In the genomic region with DNA sequence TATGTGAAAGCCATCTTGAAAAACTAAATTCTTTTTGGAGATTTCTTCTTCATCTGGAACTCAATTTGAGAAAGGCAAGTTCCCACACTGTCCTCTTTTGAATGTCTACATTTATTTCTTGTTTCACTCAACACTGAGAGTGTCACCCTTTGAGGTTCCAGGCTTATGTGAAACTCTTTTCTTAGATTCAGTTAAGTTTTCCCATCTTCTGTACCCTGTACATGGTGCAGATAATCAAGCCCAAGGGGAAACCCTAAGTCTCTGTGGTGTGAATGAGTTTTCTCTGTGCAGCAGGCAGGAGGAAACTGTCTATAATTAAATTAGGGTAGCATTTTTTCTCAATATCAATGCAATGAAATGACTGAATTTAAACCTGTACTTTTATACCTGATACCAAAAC, we compare ENCODE assay signal across 14 cellular contexts.
DNase-seq lines count a peak whose midpoint lies in the region; ATAC-seq and TF ChIP-seq lines count a peak whose summit lies in the region.
"Had no signal": no experiment of that assay in that cellular context is flagged by ENCODE, and none has a peak within 500 bp of the region (broad histone marks: within the 10 kb centered on the region; RNA-seq: fewer than 3 reads in every experiment).

No MANE protein-coding gene starts in this region.

- H3K27me3 ChIP-seq in esophagus squamous epithelium, result no peaks in the 10 kb centered on the region

- H3K4me3 ChIP-seq in esophagus squamous epithelium, result no peak overlapping the region
- H3K4me3 ChIP-seq: thoracic aorta had no signal

- no peaks in the 10 kb centered on the region for H3K36me3 ChIP-seq in esophagus squamous epithelium
- H3K36me3 ChIP-seq: thoracic aorta had no signal

- peak; percentile 81 for ATAC-seq in GM19328 (IDR thresholded peaks at IDR 0.05; ENCODE audit: unreplicated experiment)
- peak; percentile 97 for ATAC-seq in HG02588 (IDR thresholded peaks at IDR 0.05; ENCODE audit: unreplicated experiment)
- ATAC-seq in HG03159 (IDR thresholded peaks at IDR 0.05; ENCODE audit: unreplicated experiment), result peak; percentile 91
- ATAC-seq: PC-3 had no signal

- DNase-seq in GM10266 (ENCODE audit: extremely low spot score) (peak; percentile 23), RWPE1 (ENCODE audit: low spot score) (no peak), esophagus squamous epithelium (lab: John Stamatoyannopoulos, UW) (no peak), iPS-NIHi7 (ENCODE audit: extremely low spot score) (no peak)
- DNase-seq in activated CD4-positive, alpha-beta T cell treated with anti-CD3 and anti-CD28 coated beads for 48 hours, result no peak
- DNase-seq: activated naive CD8-positive, alpha-beta T cell treated with anti-CD3 and anti-CD28 coated beads for 36 hours; immature natural killer cell; NCI-H187 treated with DMSO at 0.1 percent for 48 hours; PC-3; retina had no signal

- H3K4me1 ChIP-seq in esophagus squamous epithelium, result peaks cover 0 to 16% (median 0%) of the 10 kb centered on the region in 3 donors

- intact Hi-C loops in esophagus squamous epithelium (cut with DNase I), result no loop called here

- no peaks in the 10 kb centered on the region for H3K9me3 ChIP-seq in esophagus squamous epithelium
- H3K9me3 ChIP-seq: thoracic aorta had no signal

- no peak for TF ChIP-seq CTCF in GM10266 (IDR thresholded peaks at IDR 0.05; ENCODE audit: control insufficient read depth, insufficient read depth, low read depth, missing control alignments)
- TF ChIP-seq CTCF in RWPE1 (conservative IDR thresholded peaks at IDR 0.05; ENCODE audit: low read depth), result no peak
- TF ChIP-seq CTCF in esophagus squamous epithelium (IDR thresholded peaks at IDR 0.05), result no peak

- POLR2A ChIA-PET in RWPE1 (lab: Yijun Ruan, JAX; ENCODE audit: low non-redundant PET), result no interaction called here

- TF ChIP-seq POLR2A in esophagus squamous epithelium (IDR thresholded peaks at IDR 0.05), result no peak

- H3K27ac ChIP-seq in RWPE1, result no peak overlapping the region
- no peak overlapping the region for H3K27ac ChIP-seq in esophagus squamous epithelium
- H3K27ac ChIP-seq: thoracic aorta had no signal

- CTCF ChIA-PET in RWPE1 (lab: Yijun Ruan, JAX), result no interaction called here
